In the genomic region with DNA sequence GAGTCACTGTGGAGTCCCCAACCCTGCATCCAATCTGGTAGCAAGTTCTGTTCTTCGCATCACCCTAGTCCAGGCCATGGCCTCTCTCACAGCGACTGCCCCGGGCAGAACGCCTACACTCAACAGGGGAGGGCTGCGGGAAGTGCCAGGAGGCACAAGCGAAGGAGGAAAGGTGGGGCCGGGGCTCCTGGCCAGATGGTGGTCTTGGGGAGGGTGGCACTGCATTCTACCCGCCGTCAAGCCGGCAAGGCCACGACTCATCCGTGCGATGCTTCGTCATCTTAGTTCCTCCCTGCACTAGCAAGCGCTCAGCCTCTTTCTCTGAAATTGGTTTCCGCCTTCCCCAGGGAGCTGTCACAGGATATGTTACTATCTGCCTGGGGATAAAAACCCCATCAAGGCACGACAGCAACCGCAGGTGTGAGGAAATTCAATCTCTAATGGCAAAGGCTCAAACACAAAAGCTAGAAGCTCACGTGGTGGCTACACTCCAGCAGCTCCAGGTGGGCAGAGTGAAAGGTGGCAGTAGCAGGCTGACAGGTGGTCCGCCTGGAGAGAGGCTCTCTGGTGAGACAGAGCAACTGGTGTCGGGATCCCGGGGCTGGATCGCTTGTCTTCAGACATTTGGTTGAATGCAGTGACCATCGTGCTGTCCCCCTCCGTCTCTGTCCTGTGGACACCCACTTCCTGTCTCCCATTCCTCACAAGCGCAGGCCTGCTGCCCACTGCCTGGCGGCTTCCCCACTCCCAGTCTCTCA, we compare ENCODE assay signal across 11 cellular contexts. TPM values are rescaled to one million over a fixed set of nuclear protein-coding genes. Genes with fewer than 3 reads are reported as not detected.
DNase-seq lines count a peak whose midpoint lies in the region; FAIRE-seq and TF ChIP-seq lines count a peak whose summit lies in the region.
"Had no signal": no experiment of that assay in that cellular context is flagged by ENCODE, and none has a peak within 500 bp of the region (broad histone marks: within the 10 kb centered on the region; RNA-seq: fewer than 3 reads in every experiment).

No MANE protein-coding gene starts in this region.

- intact Hi-C loops in MCF 10A (cut with micrococcal nuclease): no loop called here

- peak; percentile 2 for DNase-seq in SKM-1 treated with dmso at 0.1 percent for 144 hours (lab: John Stamatoyannopoulos, UW; ENCODE audit: unreplicated experiment)
- no peak for DNase-seq in SKM-1 (lab: John Stamatoyannopoulos, UW; ENCODE audit: unreplicated experiment)
- DNase-seq in NCI-H1436 (lab: John Stamatoyannopoulos, UW): peak; percentile 97
- DNase-seq in nephron progenitor cell: no peak
- no peak for DNase-seq in stimulated activated CD4-positive, alpha-beta T cell treated with anti-CD3 and anti-CD28 coated beads, Interleukin-12 subunit alpha, Interleukin-12 subunit beta, amount 100 ng/mL, for 4 hours
- DNase-seq in H54 (ENCODE audit: insufficient read length, low spot score): no peak
- no peak for DNase-seq in MCF 10A (ENCODE audit: unreplicated experiment)
- DNase-seq: 8988T, naive B cell had no signal

- no TSS peak for BruUV-seq in MCF 10A (replicated peaks; lab: Mats Ljungman, UMichigan)

- TF ChIP-seq POLR2A in H54 (IDR thresholded peaks at IDR 0.05; ENCODE audit: low read depth, low read length): no peak

- peaks cover 5% of the 10 kb centered on the region for H3K9me3 Mint-ChIP-seq in T-helper 1 cell treated with Interleukin-12 subunit alpha and Interleukin-12 subunit beta and Interleukin-4 antibody, amounts not matched to agents 30 μg/mL and 1 μg/mL, for 36 hours
- peaks cover 13% of the 10 kb centered on the region for H3K9me3 Mint-ChIP-seq in nephron progenitor cell
- no peaks in the 10 kb centered on the region for H3K9me3 Mint-ChIP-seq in MCF 10A (ENCODE audit: unreplicated experiment)

- TF ChIP-seq CTCF in nephron progenitor cell (IDR thresholded peaks at IDR 0.05): no peak
- no peak for TF ChIP-seq CTCF in MCF 10A (IDR thresholded peaks at IDR 0.05; ENCODE audit: unreplicated experiment)

- POLR2A ChIA-PET in MCF 10A (lab: Yijun Ruan, JAX): no interaction called here

- no peak overlapping the region for H3K4me3 Mint-ChIP-seq in T-helper 1 cell treated with Interleukin-12 subunit alpha and Interleukin-12 subunit beta and Interleukin-4 antibody, amounts not matched to agents 30 μg/mL and 1 μg/mL, for 36 hours
- H3K4me3 Mint-ChIP-seq in nephron progenitor cell (peak overlapping the region; percentile 13), MCF 10A (ENCODE audit: unreplicated experiment) (no peak overlapping the region)
- H3K4me3 Mint-ChIP-seq: naive B cell had no signal

- CTCF ChIA-PET in MCF 10A (lab: Yijun Ruan, JAX): interaction anchor here (1.2 kb wide), 1 partner anchor 29 kb away, joined by 3 read pairs; no protein-coding TSS in a partner anchor

- H3K27me3 Mint-ChIP-seq in T-helper 1 cell treated with Interleukin-12 subunit alpha and Interleukin-12 subunit beta and Interleukin-4 antibody, amounts not matched to agents 30 μg/mL and 1 μg/mL, for 36 hours (ENCODE audit: low read depth): no peaks in the 10 kb centered on the region
- H3K27me3 Mint-ChIP-seq in nephron progenitor cell (ENCODE audit: low read depth, poor library complexity) (no peaks in the 10 kb centered on the region), MCF 10A (ENCODE audit: insufficient read depth, unreplicated experiment) (no peaks in the 10 kb centered on the region)
- H3K27me3 Mint-ChIP-seq: naive B cell had no signal

- H3K36me3 Mint-ChIP-seq in T-helper 1 cell treated with Interleukin-12 subunit alpha and Interleukin-12 subunit beta and Interleukin-4 antibody, amounts not matched to agents 30 μg/mL and 1 μg/mL, for 36 hours (ENCODE audit: low read depth): peaks cover 12% of the 10 kb centered on the region
- peaks cover 41% of the 10 kb centered on the region for H3K36me3 Mint-ChIP-seq in nephron progenitor cell (ENCODE audit: low read depth)
- peaks cover 40% of the 10 kb centered on the region for H3K36me3 Mint-ChIP-seq in MCF 10A (ENCODE audit: insufficient read depth, unreplicated experiment)

- H3K4me1 Mint-ChIP-seq in T-helper 1 cell treated with Interleukin-12 subunit alpha and Interleukin-12 subunit beta and Interleukin-4 antibody, amounts not matched to agents 30 μg/mL and 1 μg/mL, for 36 hours (ENCODE audit: low read depth): peaks cover 2% of the 10 kb centered on the region
- H3K4me1 Mint-ChIP-seq in nephron progenitor cell (peaks cover 46% of the 10 kb centered on the region), MCF 10A (ENCODE audit: insufficient read depth, unreplicated experiment) (no peaks in the 10 kb centered on the region)

- no peak for FAIRE-seq in H54 (lab: Jason Lieb, UNC)
- FAIRE-seq: astrocyte had no signal

- peak overlapping the region; percentile 26 for H3K27ac Mint-ChIP-seq in T-helper 1 cell treated with Interleukin-12 subunit alpha and Interleukin-12 subunit beta and Interleukin-4 antibody, amounts not matched to agents 30 μg/mL and 1 μg/mL, for 36 hours
- H3K27ac Mint-ChIP-seq in nephron progenitor cell (peak overlapping the region; percentile 97), MCF 10A (ENCODE audit: low read depth, unreplicated experiment) (no peak overlapping the region)

RNA-seq across cellular contexts. Expression of gene ACADS, which starts 34.1 kb away (rescaled TPM):
- total RNA-seq in MCF 10A (2022): 1.9 and 2.1 TPM in 2 replicates

RNA-seq across cellular contexts. Expression of gene UNC119B, which starts 49.5 kb away (rescaled TPM):
- total RNA-seq in MCF 10A (2022): 31.0 and 34.7 TPM in 2 replicates

Comparison
In these comparisons a context has a peak if more than half of its experiments do, and no peak if none do; other contexts are left out.
1. DNase-seq: peak in SKM-1 treated with dmso at 0.1 percent for 144 hours (single experiment) and NCI-H1436 (single experiment); none in SKM-1 (single experiment), nephron progenitor cell (single experiment), stimulated activated CD4-positive, alpha-beta T cell treated with anti-CD3 and anti-CD28 coated beads, Interleukin-12 subunit alpha, Interleukin-12 subunit beta, amount 100 ng/mL, for 4 hours (single experiment), H54 (single experiment) and MCF 10A (single experiment).